In genomic region chr7:106421181-106421762, GRCh38 we compare ENCODE assay signal across 9 cellular contexts.
A peak's percentile ranks its signal among the peaks of the same experiment; 100 is the strongest.
DNase-seq lines count a peak whose midpoint lies in the region; ATAC-seq and TF ChIP-seq lines count a peak whose summit lies in the region.
"Had no signal": no experiment of that assay in that cellular context is flagged by ENCODE, and none has a peak within 500 bp of the region (broad histone marks: within the 10 kb centered on the region; RNA-seq: fewer than 3 reads in every experiment).

No MANE protein-coding gene starts in this region.

- H3K4me1 ChIP-seq in thyroid gland: peaks cover 22 to 49% of the 10 kb centered on the region in 2 donors
- H3K4me1 ChIP-seq in CD8-positive, alpha-beta T cell (ENCODE audit: insufficient read depth, low read length): no peaks in the 10 kb centered on the region

- H3K4me1 Mint-ChIP-seq in CD8-positive, alpha-beta T cell (ENCODE audit: low read depth): peaks cover 9% of the 10 kb centered on the region

- POLR2A ChIA-PET in CD8-positive, alpha-beta T cell (lab: Charles Lee): no interaction called here

- H3K27me3 Mint-ChIP-seq in CD8-positive, alpha-beta T cell (ENCODE audit: low read depth): peaks cover 11% of the 10 kb centered on the region

- WGBS in thyroid gland, 2 donors: 3 to 31% methylated on average over 3 to 6 of the region's 6 CpGs

- peak overlapping the region; percentile 45 to 56 (median 54) for H3K27ac ChIP-seq in thyroid gland
- no peak overlapping the region for H3K27ac ChIP-seq in CD8-positive, alpha-beta T cell (ENCODE audit: low read depth, low read length)
- H3K27ac ChIP-seq: foreskin keratinocyte had no signal

- intact Hi-C loops in thyroid gland (cut with DNase I): loop anchor here (10.0 kb wide), 1 partner anchor 136 kb away; the partner anchor contains the start of gene NAMPT
- intact Hi-C loops in CD8-positive, alpha-beta T cell (cut with DNase I, micrococcal nuclease): no loop called here

- no peak overlapping the region for H3K27ac Mint-ChIP-seq in CD8-positive, alpha-beta T cell

- no peaks in the 10 kb centered on the region for H3K36me3 Mint-ChIP-seq in CD8-positive, alpha-beta T cell

- peaks cover 11% of the 10 kb centered on the region for H3K9me3 Mint-ChIP-seq in CD8-positive, alpha-beta T cell

- no peaks in the 10 kb centered on the region for H3K36me3 ChIP-seq in thyroid gland
- no peaks in the 10 kb centered on the region for H3K36me3 ChIP-seq in CD8-positive, alpha-beta T cell (ENCODE audit: insufficient read depth, low read length)

- no peak overlapping the region for H3K4me3 ChIP-seq in thyroid gland (replicated peaks in 1 of 3)
- H3K4me3 ChIP-seq in CD8-positive, alpha-beta T cell (ENCODE audit: low read depth, low read length): no peak overlapping the region

- ATAC-seq in left lobe of liver: peak; percentile 34
- no peak for ATAC-seq in CD8-positive, alpha-beta T cell
- no peak for ATAC-seq in HG03039 (IDR thresholded peaks at IDR 0.05; ENCODE audit: unreplicated experiment)
- ATAC-seq: foreskin keratinocyte had no signal

- no peak for TF ChIP-seq POLR2A in thyroid gland (IDR thresholded peaks at IDR 0.05)

- H3K27me3 ChIP-seq in thyroid gland: no peaks in the 10 kb centered on the region
- no peaks in the 10 kb centered on the region for H3K27me3 ChIP-seq in CD8-positive, alpha-beta T cell (ENCODE audit: insufficient read depth, low read length)
- H3K27me3 ChIP-seq: foreskin keratinocyte had no signal

- CTCF ChIA-PET in CD8-positive, alpha-beta T cell (lab: Charles Lee): no interaction called here

- H3K4me3 Mint-ChIP-seq in CD8-positive, alpha-beta T cell: no peak overlapping the region

- DNase-seq in DMS153 (lab: John Stamatoyannopoulos, UW) (peak; percentile 75), NCI-H2107 treated with DMSO at 0.1 percent for 48 hours (lab: John Stamatoyannopoulos, UW; ENCODE audit: unreplicated experiment) (peak; percentile 88), brain pericyte (ENCODE audit: low read depth, low spot score) (peak; percentile 5), left lobe of liver (ENCODE audit: low spot score) (peak; percentile 68), thyroid gland (peak; percentile 89 to 94), islet precursor cell (no peak)
- DNase-seq in CD8-positive, alpha-beta T cell: no peak

- H3K9me3 ChIP-seq in thyroid gland: no peaks in the 10 kb centered on the region
- no peaks in the 10 kb centered on the region for H3K9me3 ChIP-seq in CD8-positive, alpha-beta T cell (ENCODE audit: low read length)

- no peak for TF ChIP-seq CTCF in thyroid gland (IDR thresholded peaks at IDR 0.05)
- TF ChIP-seq CTCF in CD8-positive, alpha-beta T cell (IDR thresholded peaks at IDR 0.05): no peak

Comparison
In these comparisons a context has a peak if more than half of its experiments do, and no peak if none do; other contexts are left out.
1. DNase-seq: peak in DMS153 (single experiment), NCI-H2107 treated with DMSO at 0.1 percent for 48 hours (single experiment), brain pericyte (single experiment), left lobe of liver (single experiment) and thyroid gland (2 of 2); none in islet precursor cell (single experiment) and CD8-positive, alpha-beta T cell (0 of 7).